Comparison of ENCODE assay signal across 29 cellular contexts in genomic region chr9:33366979-33367480, GRCh38. TPM values are rescaled to one million over a fixed set of nuclear protein-coding genes. Genes with fewer than 3 reads are reported as not detected.
"Had no signal": no experiment of that assay in that cellular context is flagged by ENCODE, and none has a peak within 500 bp of the region (broad histone marks: within the 10 kb centered on the region; RNA-seq: fewer than 3 reads in every experiment).

No MANE protein-coding gene starts in this region.

- H3K9me3 Mint-ChIP-seq: activated naive CD4-positive, alpha-beta T cell treated with anti-CD3 and anti-CD28 coated beads, Interleukin-2, amount 10 ng/mL, durations not matched to agents 7 days and 5 days; activated naive CD4-positive, alpha-beta T cell treated with anti-CD3 and anti-CD28 coated beads, Interleukin-2, amount 50 U/mL, for 72 hours; activated naive CD8-positive, alpha-beta T cell treated with anti-CD3 and anti-CD28 coated beads, Interleukin-2, amount 10 ng/mL, durations not matched to agents 7 days and 5 days; activated T-cell treated with anti-CD3 and anti-CD28 coated beads, Interleukin-2, amount 50 U/mL, for 4 hours; activated T-helper 1 cell treated with anti-CD3 and anti-CD28 coated beads, Interleukin-12 subunit alpha, Interleukin-12 subunit beta, Interleukin-2, Interleukin-4 antibody, amounts not matched to agents 30 ng/mL and 10 ng/mL and 1 ng/mL, durations not matched to agents 14 hours and 24 hours and 36 hours; central memory CD8-positive, alpha-beta T cell; dendritic cell treated with granulocyte-macrophage colony-stimulating factor and Interleukin-4, amounts not matched to agents 40 ng/mL and 50 ng/mL, for 4 days; effector memory CD8-positive, alpha-beta T cell had no signal

- DNase-seq: activated CD4-positive, alpha-beta T cell treated with anti-CD3 and anti-CD28 coated beads for 36 hours; activated CD4-positive, alpha-beta T cell treated with anti-CD3 and anti-CD28 coated beads, Interleukin-2, amount 50 U/mL, for 1 hour; activated CD4-positive, alpha-beta T cell treated with anti-CD3 and anti-CD28 coated beads, Interleukin-2, amount 50 U/mL, for 48 hours; activated CD4-positive, CD25-positive, alpha-beta regulatory T cell; activated CD4-positive, CD25-positive, alpha-beta regulatory T cell treated with anti-CD3 and anti-CD28 coated beads, Interleukin-2, amount 50 U/mL, for 72 hours; activated CD8-positive, alpha-beta memory T cell treated with anti-CD3 and anti-CD28 coated beads, Interleukin-2, amount 50 U/mL, for 48 hours; activated gamma-delta T cell; activated naive CD4-positive, alpha-beta T cell; activated naive CD4-positive, alpha-beta T cell treated with anti-CD3 and anti-CD28 coated beads, Interleukin-2, amount 10 ng/mL, durations not matched to agents 7 days and 5 days; activated naive CD8-positive, alpha-beta T cell treated with anti-CD3 and anti-CD28 coated beads, Interleukin-2, amount 10 ng/mL, durations not matched to agents 7 days and 5 days; activated T-cell treated with anti-CD3 and anti-CD28 coated beads for 4 hours; activated T-cell treated with anti-CD3 and anti-CD28 coated beads, Interleukin-2, amount 50 U/mL, for 4 hours; amniotic stem cell; anterior cingulate cortex; brain microvascular endothelial cell; effector CD4-positive, alpha-beta T cell; effector memory CD8-positive, alpha-beta T cell; erythroblast; foreskin keratinocyte; glutamatergic neuron; T-helper 2 cell had no signal

- H3K9me3 ChIP-seq: esophagus muscularis mucosa, gastrocnemius medialis had no signal

- H3K4me3 Mint-ChIP-seq: activated CD4-positive, alpha-beta T cell treated with anti-CD3 and anti-CD28 coated beads for 36 hours; activated naive CD4-positive, alpha-beta T cell treated with anti-CD3 and anti-CD28 coated beads, Interleukin-2, amount 10 ng/mL, durations not matched to agents 7 days and 5 days; activated naive CD8-positive, alpha-beta T cell treated with anti-CD3 and anti-CD28 coated beads, Interleukin-2, amount 10 ng/mL, durations not matched to agents 7 days and 5 days; activated T-cell treated with anti-CD3 and anti-CD28 coated beads, Interleukin-2, amount 50 U/mL, for 4 hours; activated T-helper 1 cell treated with anti-CD3 and anti-CD28 coated beads, Interleukin-12 subunit alpha, Interleukin-12 subunit beta, Interleukin-2, Interleukin-4 antibody, amounts not matched to agents 30 ng/mL and 10 ng/mL and 1 ng/mL, durations not matched to agents 14 hours and 24 hours and 36 hours; central memory CD8-positive, alpha-beta T cell; dendritic cell treated with granulocyte-macrophage colony-stimulating factor and Interleukin-4, amounts not matched to agents 40 ng/mL and 50 ng/mL, for 4 days; effector memory CD8-positive, alpha-beta T cell had no signal

- ATAC-seq: activated CD4-positive, alpha-beta T cell treated with anti-CD3 and anti-CD28 coated beads for 36 hours; activated naive CD4-positive, alpha-beta T cell treated with anti-CD3 and anti-CD28 coated beads, Interleukin-2, amount 50 U/mL, for 72 hours; activated T-cell treated with anti-CD3 and anti-CD28 coated beads, Interleukin-2, amount 50 U/mL, for 4 hours; effector memory CD8-positive, alpha-beta T cell; foreskin keratinocyte; gastrocnemius medialis had no signal

- H3K4me1 ChIP-seq: esophagus muscularis mucosa, foreskin keratinocyte had no signal

- H3K27ac Mint-ChIP-seq: activated CD4-positive, alpha-beta T cell treated with anti-CD3 and anti-CD28 coated beads for 36 hours; activated naive CD8-positive, alpha-beta T cell treated with anti-CD3 and anti-CD28 coated beads, Interleukin-2, amount 10 ng/mL, durations not matched to agents 7 days and 5 days; dendritic cell treated with granulocyte-macrophage colony-stimulating factor and Interleukin-4, amounts not matched to agents 40 ng/mL and 50 ng/mL, for 4 days had no signal

- H3K27me3 Mint-ChIP-seq: activated CD4-positive, alpha-beta T cell treated with anti-CD3 and anti-CD28 coated beads for 36 hours; activated naive CD4-positive, alpha-beta T cell treated with anti-CD3 and anti-CD28 coated beads, Interleukin-2, amount 10 ng/mL, durations not matched to agents 7 days and 5 days; activated naive CD8-positive, alpha-beta T cell treated with anti-CD3 and anti-CD28 coated beads, Interleukin-2, amount 10 ng/mL, durations not matched to agents 7 days and 5 days; central memory CD8-positive, alpha-beta T cell; dendritic cell treated with granulocyte-macrophage colony-stimulating factor and Interleukin-4, amounts not matched to agents 40 ng/mL and 50 ng/mL, for 4 days; effector memory CD8-positive, alpha-beta T cell had no signal

- H3K27ac ChIP-seq: brain microvascular endothelial cell, coronary artery, esophagus muscularis mucosa, foreskin keratinocyte, gastrocnemius medialis had no signal

- H3K4me3 ChIP-seq: coronary artery, esophagus muscularis mucosa, gastrocnemius medialis had no signal

- H3K4me1 Mint-ChIP-seq: activated CD4-positive, alpha-beta T cell treated with anti-CD3 and anti-CD28 coated beads for 36 hours; activated naive CD4-positive, alpha-beta T cell treated with anti-CD3 and anti-CD28 coated beads, Interleukin-2, amount 10 ng/mL, durations not matched to agents 7 days and 5 days; central memory CD8-positive, alpha-beta T cell had no signal

- H3K27me3 ChIP-seq: brain microvascular endothelial cell, esophagus muscularis mucosa, foreskin keratinocyte, gastrocnemius medialis had no signal

RNA-seq across cellular contexts. Expression of gene AQP7, which starts 35.3 kb away (rescaled TPM):
- total RNA-seq: activated CD4-positive, alpha-beta T cell treated with anti-CD3 and anti-CD28 coated beads for 36 hours; activated naive CD8-positive, alpha-beta T cell treated with anti-CD3 and anti-CD28 coated beads, Interleukin-2, amount 10 ng/mL, durations not matched to agents 7 days and 5 days; activated T-cell treated with anti-CD3 and anti-CD28 coated beads, Interleukin-2, amount 50 U/mL, for 4 hours; activated T-helper 1 cell treated with anti-CD3 and anti-CD28 coated beads, Interleukin-12 subunit alpha, Interleukin-12 subunit beta, Interleukin-2, Interleukin-4 antibody, amounts not matched to agents 30 ng/mL and 10 ng/mL and 1 ng/mL, durations not matched to agents 14 hours and 24 hours and 36 hours; bronchial epithelial cell; foreskin keratinocyte had no signal
- polyA plus RNA-seq: foreskin keratinocyte had no signal
